ENCODE assay signal across 8 cellular contexts in the genomic region with DNA sequence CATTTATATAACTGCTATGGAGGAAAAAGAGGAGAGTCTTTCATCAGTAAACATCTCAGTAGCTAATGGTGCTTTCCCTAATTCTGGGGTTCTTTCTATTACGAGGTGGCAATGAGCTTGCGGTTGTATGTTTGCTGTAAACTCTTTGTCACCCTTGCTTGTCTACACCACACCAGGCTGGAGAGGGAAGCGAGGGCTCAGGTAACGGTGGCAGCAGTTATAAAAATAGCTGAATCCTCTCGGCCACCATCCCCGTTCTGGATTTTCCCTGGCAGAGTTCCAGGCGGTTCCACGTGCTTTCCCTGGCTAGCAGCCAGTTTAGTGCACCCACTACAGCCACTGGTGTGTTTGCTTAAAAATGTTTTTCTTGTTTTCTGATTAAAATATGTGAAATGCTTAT. TPM values are rescaled to one million over a fixed set of nuclear protein-coding genes. Genes with fewer than 3 reads are reported as not detected.
DNase-seq lines count a peak whose midpoint lies in the region; ATAC-seq, FAIRE-seq and TF ChIP-seq lines count a peak whose summit lies in the region.

No MANE protein-coding gene starts in this region.

- H3K9me3 ChIP-seq in K562 (replicated peaks; ENCODE audit: control insufficient read depth, insufficient read depth, low read depth, low read length) = no peaks in the 10 kb centered on the region

- H3K27ac ChIP-seq in K562 (ENCODE audit: extremely low read depth, low read depth, low read length) = no peak overlapping the region

- no peaks in the 10 kb centered on the region; a peak in 1 of 5 replicates for H3K4me1 ChIP-seq in K562 (replicated peaks in 1 of 2; ENCODE audit: control insufficient read depth in 2 of 2, insufficient read depth in 2 of 2, low read length in 2 of 2)

- no peaks in the 10 kb centered on the region for H4K20me1 ChIP-seq in K562 (replicated peaks; ENCODE audit: control insufficient read depth, insufficient read depth, low read length)

- CTCF ChIA-PET in K562 (lab: Yijun Ruan, JAX; ENCODE audit: low intra/inter-chr PET ratio) = no interaction called here

- no peak for TF ChIP-seq CTCF in GM10266 (IDR thresholded peaks at IDR 0.05; ENCODE audit: control insufficient read depth, insufficient read depth, low read depth, missing control alignments)
- no peak for TF ChIP-seq CTCF in K562 (IDR thresholded peaks at IDR 0.05 in 2 of 3, conservative IDR thresholded peaks at IDR 0.05 in 1 of 3; ENCODE audit: insufficient read depth in 2 of 3, low read depth in 1 of 3, low read length in 3 of 3)

- peaks cover 11 to 17% of the 10 kb centered on the region in 2 experiments; a peak in 3 of 5 replicates for H3K27me3 ChIP-seq in K562 (ENCODE audit: control insufficient read depth in 2 of 2, insufficient read depth in 2 of 2, low read length in 2 of 2)

- H3K4me2 ChIP-seq in K562 (ENCODE audit: insufficient read depth, low read length) = peak overlapping the region; percentile 37

- H3K9me1 ChIP-seq in K562 (ENCODE audit: control insufficient read depth, insufficient read depth, low read length) = no peaks in the 10 kb centered on the region

- H3K4me3 ChIP-seq in K562 = no peak overlapping the region

- H3K79me2 ChIP-seq in K562 (ENCODE audit: control insufficient read depth, insufficient read depth, low read length) = no peaks in the 10 kb centered on the region

- peak overlapping the region; percentile 91 for H2AFZ ChIP-seq in K562 (ENCODE audit: low read depth, low read length)

- intact Hi-C loops in K562 (cut with micrococcal nuclease) = no loop called here

- POLR2A ChIA-PET in K562 (lab: Yijun Ruan, JAX) = interaction anchor here (0.8 to 1.3 kb wide), 5 partner anchors 10 to 713 kb away, joined by 4 to 5 read pairs (median 5); no protein-coding TSS in a partner anchor

- no TSS peak for BruUV-seq in K562 (replicated peaks; lab: Mats Ljungman, UMichigan)

- ATAC-seq in GM21723 (IDR thresholded peaks at IDR 0.05; ENCODE audit: unreplicated experiment) = peak; percentile 53
- peak; percentile 54 for ATAC-seq in K562
- no peak for ATAC-seq in GM18873 (IDR thresholded peaks at IDR 0.05; ENCODE audit: low FRiP score, unreplicated experiment)

- in situ Hi-C loops in K562 (cut with MboI) = no loop called here

- FAIRE-seq in K562 (lab: Jason Lieb, UNC) = peak; percentile 65

- DNase-seq in GM10266 (ENCODE audit: extremely low spot score) (peak; percentile 41), NCI-H345 treated with DMSO at 0.1 percent for 48 hours (lab: John Stamatoyannopoulos, UW; ENCODE audit: unreplicated experiment) (peak; percentile 56), K562 (ENCODE audit: extremely low read depth in 1 of 4, low spot score in 3 of 4) (peak in 2 of 4 experiments; percentile 27 to 68), HCEC 1CT (no peak), retina (no peak)
- peak; percentile 5 to 32 for DNase-seq in stimulated activated CD4-positive, alpha-beta T cell treated with anti-CD3 and anti-CD28 coated beads, Interleukin-15, amount 100 ng/mL, for 48 hours (ENCODE audit: low read depth in 2 of 2)

- peak overlapping the region in 1 of 2 experiments; percentile 24; a peak in 1 of 4 replicates for H3K9ac ChIP-seq in K562 (ENCODE audit: insufficient read depth in 1 of 2, low read depth in 2 of 2, low read length in 2 of 2)

- no peak for TF ChIP-seq EP300 in K562 (IDR thresholded peaks at IDR 0.05; ENCODE audit: low read length)

- WGBS in K562 (ENCODE audit: insufficient coverage, low coverage, missing lambda C conversion rate) = 11% methylated on average over 8 of the region's 8 CpGs

- TF ChIP-seq POLR2A in K562 (conservative IDR thresholded peaks at IDR 0.05) = no peak

- no peak for TF ChIP-seq RAD21 in K562 (CRISPR knock-in tag; conservative IDR thresholded peaks at IDR 0.05 in 1 of 2, IDR thresholded peaks at IDR 0.05 in 1 of 2)

- no peaks in the 10 kb centered on the region for H3K36me3 ChIP-seq in K562 (ENCODE audit: control insufficient read depth, insufficient read depth, low read length)

TF ChIP-seq in K562, 482 proteins besides CTCF, POLR2A, EP300 and RAD21 (continues in another document):
- TF ChIP-seq MYC (IDR thresholded peaks at IDR 0.05; ENCODE audit: low read depth, low read length) (peak; percentile 85), MYC (CRISPR knock-in tag; IDR thresholded peaks at IDR 0.05; ENCODE audit: borderline replicate concordance, low read depth) (no peak), SRF (CRISPR knock-in tag; IDR thresholded peaks at IDR 0.05) (no peak), RAD51 (IDR thresholded peaks at IDR 0.05; ENCODE audit: borderline replicate concordance, low read depth) (0 out of 2 replicates have a peak, but pooled peaks have one; percentile 17), RCOR1 (IDR thresholded peaks at IDR 0.05; ENCODE audit: borderline replicate concordance in 1 of 2, low read depth in 2 of 2, low read length in 2 of 2) (0 out of 4 replicates have a peak, but pooled peaks of 1 of the 2 experiments have one; percentile 13), EP400 (IDR thresholded peaks at IDR 0.05) (peak; percentile 34), CXXC5 (CRISPR knock-in tag; IDR thresholded peaks at IDR 0.05) (peak; percentile 24; the same call in 1 of the 2 replicates), NFRKB (IDR thresholded peaks at IDR 0.05; ENCODE audit: low read depth) (no peak)
- TF ChIP-seq, protein P1, sequence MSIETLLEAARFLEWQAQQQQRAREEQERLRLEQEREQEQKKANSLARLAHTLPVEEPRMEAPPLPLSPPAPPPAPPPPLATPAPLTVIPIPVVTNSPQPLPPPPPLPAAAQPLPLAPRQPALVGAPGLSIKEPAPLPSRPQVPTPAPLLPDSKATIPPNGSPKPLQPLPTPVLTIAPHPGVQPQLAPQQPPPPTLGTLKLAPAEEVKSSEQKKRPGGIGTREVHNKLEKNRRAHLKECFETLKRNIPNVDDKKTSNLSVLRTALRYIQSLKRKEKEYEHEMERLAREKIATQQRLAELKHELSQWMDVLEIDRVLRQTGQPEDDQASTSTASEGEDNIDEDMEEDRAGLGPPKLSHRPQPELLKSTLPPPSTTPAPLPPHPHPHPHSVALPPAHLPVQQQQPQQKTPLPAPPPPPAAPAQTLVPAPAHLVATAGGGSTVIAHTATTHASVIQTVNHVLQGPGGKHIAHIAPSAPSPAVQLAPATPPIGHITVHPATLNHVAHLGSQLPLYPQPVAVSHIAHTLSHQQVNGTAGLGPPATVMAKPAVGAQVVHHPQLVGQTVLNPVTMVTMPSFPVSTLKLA (conservative IDR thresholded peaks at IDR 0.05) = peak; percentile 65 to 77

RNA-seq across cellular contexts. Expression of a gene that starts 39.0 kb away (rescaled TPM):
- not detected in 2 replicates for total RNA-seq in K562 (2011; cell fraction: chromatin; rRNA removed; ENCODE audit: low replicate concordance)
- not detected in 2 replicates for total RNA-seq in K562 (2011; cell fraction: nucleolus; rRNA removed)
- not detected in 2 replicates for total RNA-seq in K562 (2011; cell fraction: nucleoplasm; rRNA removed)
- total RNA-seq in K562 (2014; rRNA removed) = not detected in 2 replicates
- not detected in 2 replicates for total RNA-seq in K562 (2014; rRNA removed; fragmentation: Illumina TruSeq; extraction: Trizol)
- total RNA-seq in K562 (2015; rRNA removed; fragmentation: Illumina TruSeq; extraction: Trizol) = not detected in 2 replicates
- total RNA-seq in K562 (2021) = not detected in 2 replicates
- not detected in 2 replicates for polyA plus RNA-seq in K562 (2011; rRNA removed)
- polyA plus RNA-seq in K562 (2011; cell fraction: cytosol; rRNA removed) = not detected in 2 replicates
- polyA plus RNA-seq in K562 (2011; cell fraction: nucleus; rRNA removed) = not detected in 2 replicates
- polyA plus RNA-seq in K562 (2012) = not detected in 2 replicates
- polyA plus RNA-seq in K562 (2014; fragmentation: Illumina TruSeq; extraction: Trizol) = not detected in 2 replicates
- polyA plus RNA-seq in K562 (2014; fragmentation: Nextera tagmentation; extraction: Ambion mirVana) = not detected
- polyA plus RNA-seq in K562 (2014; rRNA removed) = not detected in 2 replicates
- polyA minus RNA-seq in K562 (2011; rRNA and poly(A)+ RNA removed) = not detected in 2 replicates
- not detected in 2 replicates for polyA minus RNA-seq in K562 (2011; cell fraction: cytosol; rRNA and poly(A)+ RNA removed)
- not detected in 2 replicates for polyA minus RNA-seq in K562 (2011; cell fraction: nucleus; rRNA and poly(A)+ RNA removed)

RNA-seq across cellular contexts. Expression of a gene that starts 39.1 kb away (rescaled TPM):
- total RNA-seq in K562 (2011; cell fraction: chromatin; rRNA removed; ENCODE audit: low replicate concordance) = 302 and 333 TPM in 2 replicates
- total RNA-seq in K562 (2011; cell fraction: nucleolus; rRNA removed) = 228 and 239 TPM in 2 replicates
- 228 and 238 TPM in 2 replicates for total RNA-seq in K562 (2011; cell fraction: nucleoplasm; rRNA removed)
- total RNA-seq in K562 (2014; rRNA removed) (36.9 and 41.3 TPM in 2 replicates), K562 (2014; rRNA removed; fragmentation: Illumina TruSeq; extraction: Trizol) (34.4 and 37.8 TPM in 2 replicates), K562 (2015; rRNA removed; fragmentation: Illumina TruSeq; extraction: Trizol) (34.5 and 37.5 TPM in 2 replicates), K562 (2021) (84.7 and 92.3 TPM in 2 replicates)
- polyA plus RNA-seq in K562 (2011; rRNA removed) (13.2 and 16.7 TPM in 2 replicates), K562 (2014; fragmentation: Illumina TruSeq; extraction: Trizol) (60.4 and 68.9 TPM in 2 replicates), K562 (2014; fragmentation: Nextera tagmentation; extraction: Ambion mirVana) (1 to 10 TPM; 3.5 to 3.6 TPM), K562 (2014; rRNA removed) (30.3 and 31.0 TPM in 2 replicates)
- polyA plus RNA-seq in K562 (2011; cell fraction: cytosol; rRNA removed) = 12.7 and 14.5 TPM in 2 replicates
- 55.4 and 71.5 TPM in 2 replicates for polyA plus RNA-seq in K562 (2011; cell fraction: nucleus; rRNA removed)
- 57.1 and 73.0 TPM in 2 replicates for polyA plus RNA-seq in K562 (2012)
- 48.1 and 64.9 TPM in 2 replicates for polyA minus RNA-seq in K562 (2011; rRNA and poly(A)+ RNA removed)
- polyA minus RNA-seq in K562 (2011; cell fraction: cytosol; rRNA and poly(A)+ RNA removed) = 47.2 and 72.7 TPM in 2 replicates
- polyA minus RNA-seq in K562 (2011; cell fraction: nucleus; rRNA and poly(A)+ RNA removed) = 108 and 127 TPM in 2 replicates

Comparison
In these comparisons a context has a peak if more than half of its experiments do, and no peak if none do; other contexts are left out.
1. DNase-seq: peak in GM10266 (single experiment), NCI-H345 treated with DMSO at 0.1 percent for 48 hours (single experiment) and stimulated activated CD4-positive, alpha-beta T cell treated with anti-CD3 and anti-CD28 coated beads, Interleukin-15, amount 100 ng/mL, for 48 hours (2 of 2); none in HCEC 1CT (single experiment) and retina (single experiment).